Comparison of ENCODE assay signal across 34 cellular contexts in the genomic region with DNA sequence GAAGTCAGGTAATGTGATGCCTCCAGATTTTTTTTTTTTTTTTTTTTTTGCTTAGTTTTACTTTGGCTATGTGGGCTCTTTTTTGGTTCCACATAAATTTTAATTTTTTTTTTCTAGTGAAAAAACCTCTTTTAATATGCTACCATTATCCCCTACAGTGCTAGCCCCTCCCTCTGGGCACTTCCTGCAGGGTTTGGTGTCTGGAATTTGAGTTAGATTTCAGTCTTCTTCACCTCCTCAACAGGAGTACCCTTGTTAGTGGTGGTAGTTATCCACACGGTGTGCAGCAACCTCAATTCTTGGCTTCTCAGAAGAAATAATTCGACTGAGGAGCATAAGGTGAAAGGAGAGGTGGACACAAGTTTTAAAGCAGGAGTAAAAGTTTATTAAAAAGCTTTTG.
"Had no signal": no experiment of that assay in that cellular context is flagged by ENCODE, and none has a peak within 500 bp of the region (broad histone marks: within the 10 kb centered on the region; RNA-seq: fewer than 3 reads in every experiment).

No MANE protein-coding gene starts in this region.

- H3K27me3 ChIP-seq: MG63 had no signal

- DNase-seq: Kasumi-1, MG63, MM.1S, MV-4-11, NCI-H1048, NCI-H1092, NCI-H1092 treated with DMSO at 0.1 percent for 48 hours, NCI-H1105, NCI-H1105 treated with DMSO at 0.1 percent for 48 hours, NCI-H1417, NCI-H1417 treated with DMSO at 0.1 percent for 48 hours, NCI-H1436, NCI-H1436 treated with DMSO at 0.1 percent for 48 hours, NCI-H146, NCI-H1694, NCI-H1694 treated with DMSO at 0.1 percent for 48 hours, NCI-H187, NCI-H187 treated with DMSO at 0.1 percent for 48 hours, NCI-H1930, NCI-H2029, NCI-H2029 treated with DMSO at 0.1 percent for 48 hours, NCI-H2081, NCI-H2081 treated with DMSO at 0.1 percent for 48 hours, NCI-H2107, NCI-H2171, NCI-H2171 treated with DMSO at 0.1 percent for 48 hours, NCI-H2227 treated with DMSO at 0.1 percent for 48 hours, NCI-H226, NCI-H345, NCI-H446, NCI-H446 treated with DMSO at 0.1 percent for 48 hours, NCI-H510A, NCI-H510A treated with DMSO at 0.1 percent for 48 hours had no signal

- H3K27ac ChIP-seq: KMS-11 had no signal

- H3K9me3 ChIP-seq: MG63 had no signal

- H3K9ac ChIP-seq: KMS-11 had no signal

- H3K4me2 ChIP-seq: KMS-11 had no signal

- H3K4me3 ChIP-seq: MG63 had no signal

- H3K36me3 ChIP-seq: MG63 had no signal
